8 cellular contexts compared by ENCODE assay signal in the genomic region with DNA sequence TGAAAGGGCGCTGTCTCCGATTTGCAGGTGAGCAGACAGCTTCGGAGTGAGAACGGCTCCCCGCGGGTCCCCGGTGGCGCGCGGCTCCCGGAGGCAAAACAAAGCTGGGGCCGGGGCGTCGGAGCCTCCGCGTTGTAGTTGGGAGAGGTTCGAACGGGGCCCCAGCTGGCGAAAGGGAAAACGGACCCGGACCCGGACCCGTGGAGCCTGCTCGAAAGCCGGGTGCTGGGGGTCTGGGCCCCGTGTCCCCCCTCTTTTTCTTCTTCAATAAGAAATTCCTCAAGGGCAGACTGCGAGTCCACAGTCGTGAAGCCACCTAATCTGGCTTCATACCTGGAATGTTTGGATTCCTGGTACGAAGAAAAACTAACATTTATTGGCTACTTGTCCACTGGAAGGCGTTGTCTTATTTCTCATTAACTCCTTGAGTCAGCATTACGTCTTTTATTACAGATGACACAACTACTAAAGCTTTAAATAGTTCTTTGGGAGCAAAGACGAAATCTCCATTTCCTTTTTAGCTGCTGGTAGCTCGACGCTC. TPM values are rescaled to one million over a fixed set of nuclear protein-coding genes. Genes with fewer than 3 reads are reported as not detected.
DNase-seq lines count a peak whose midpoint lies in the region; ATAC-seq, FAIRE-seq and TF ChIP-seq lines count a peak whose summit lies in the region.

No MANE protein-coding gene starts in this region.

- H3K4me1 Mint-ChIP-seq in immature natural killer cell: peaks cover 50 to 68% of the 10 kb centered on the region in 2 donors

- no peaks in the 10 kb centered on the region for H3K9me3 Mint-ChIP-seq in immature natural killer cell

- no peaks in the 10 kb centered on the region for H3K36me3 Mint-ChIP-seq in immature natural killer cell

- peaks cover 12 to 18% (median 12%) of the 10 kb centered on the region in 3 donors for H3K27me3 Mint-ChIP-seq in immature natural killer cell (ENCODE audit: low read depth in 3 of 3)

- POLR2A ChIA-PET in AG04450 (lab: Yijun Ruan, JAX): interaction anchor here (0.6 kb wide), 1 partner anchor 9 kb away, joined by 3 read pairs; no protein-coding TSS in a partner anchor
- POLR2A ChIA-PET in HEK293T (lab: Yijun Ruan, JAX): interaction anchor here (0.6 to 1.0 kb wide), 4 partner anchors 15 to 497 kb away, joined by 3 to 5 read pairs (median 3); a partner anchor contains a TSS

- peak overlapping the region; percentile 95 for H3K27ac ChIP-seq in AG04450 (ENCODE audit: low read depth, low read length)

- TF ChIP-seq CTCF in AG04450 (IDR thresholded peaks at IDR 0.05; ENCODE audit: low read depth, low read length): no peak
- TF ChIP-seq CTCF in bronchial epithelial cell (IDR thresholded peaks at IDR 0.05; ENCODE audit: insufficient read depth, low read length, severe bottlenecking): peak; percentile 5

- no peaks in the 10 kb centered on the region for H3K36me3 ChIP-seq in bronchial epithelial cell (ENCODE audit: control insufficient read depth, insufficient read depth, low read length)

- peaks cover 7% of the 10 kb centered on the region for H3K27me3 ChIP-seq in AG04450 (ENCODE audit: control insufficient read depth, insufficient read depth, low read length)
- no peaks in the 10 kb centered on the region for H3K27me3 ChIP-seq in bronchial epithelial cell (ENCODE audit: control insufficient read depth, insufficient read depth, low read length)

- in situ Hi-C loops in SK-MEL-5 (cut with HindIII; ENCODE audit: low pct_unique_long_range_greater_than_20kb, low sequenced_read_pairs): no loop called here

- ATAC-seq in GM21619 (IDR thresholded peaks at IDR 0.05; ENCODE audit: unreplicated experiment): no peak
- ATAC-seq in HG03135 (IDR thresholded peaks at IDR 0.05; ENCODE audit: unreplicated experiment): no peak

- DNase-seq in AG04450 (ENCODE audit: low read depth, low spot score) (no peak), HEK293T (ENCODE audit: extremely low spot score) (peak; percentile 31), SK-MEL-5 (ENCODE audit: low read depth, low spot score) (peak; percentile 20), bronchial epithelial cell (ENCODE audit: low read depth) (peak; percentile 84), immature natural killer cell (no peak), skeletal muscle cell (ENCODE audit: low read depth) (no peak)

- peaks cover 6% of the 10 kb centered on the region; the same call in 1 of the 2 replicates for H3K9me3 ChIP-seq in AG04450 (ENCODE audit: control insufficient read depth, insufficient read depth, low read length)

- peak overlapping the region; percentile 89 to 98 (median 95) for H3K4me3 Mint-ChIP-seq in immature natural killer cell

- CTCF ChIA-PET in AG04450 (lab: Charles Lee): interaction anchor here (1.0 to 3.8 kb wide), 5 partner anchors 14 to 379 kb away, joined by 3 to 22 read pairs (median 4); no protein-coding TSS in a partner anchor
- CTCF ChIA-PET in HEK293T (lab: Yijun Ruan, JAX): no interaction called here

- H3K27ac Mint-ChIP-seq in immature natural killer cell: peak overlapping the region; percentile 92 to 99 (median 96)

- peak overlapping the region; percentile 86 for H3K4me3 ChIP-seq in AG04450 (ENCODE audit: low read depth, low read length)
- H3K4me3 ChIP-seq in bronchial epithelial cell (ENCODE audit: low read depth, low read length): peak overlapping the region; percentile 92
- H3K4me3 ChIP-seq in skeletal muscle cell (ENCODE audit: low read depth, low read length): peak overlapping the region; percentile 93

- FAIRE-seq in bronchial epithelial cell (lab: Jason Lieb, UNC): no peak

TF ChIP-seq in HEK293T, 16 proteins besides CTCF, POLR2A, EP300 and RAD21:
- no peak for TF ChIP-seq LEF1 (IDR thresholded peaks at IDR 0.05; ENCODE audit: borderline replicate concordance)
- TF ChIP-seq BHLHE40 (IDR thresholded peaks at IDR 0.05; ENCODE audit: borderline replicate concordance): no peak
- TF ChIP-seq L3MBTL2 (conservative IDR thresholded peaks at IDR 0.05): no peak
- TF ChIP-seq CTBP1 (IDR thresholded peaks at IDR 0.05; ENCODE audit: borderline replicate concordance): no peak
- no peak for TF ChIP-seq SUZ12 (IDR thresholded peaks at IDR 0.05)
- no peak for TF ChIP-seq ZNF384 (IDR thresholded peaks at IDR 0.05)
- no peak for TF ChIP-seq HDGF (IDR thresholded peaks at IDR 0.05; ENCODE audit: borderline replicate concordance)
- TF ChIP-seq ARNT (IDR thresholded peaks at IDR 0.05): no peak
- TF ChIP-seq, protein P1, sequence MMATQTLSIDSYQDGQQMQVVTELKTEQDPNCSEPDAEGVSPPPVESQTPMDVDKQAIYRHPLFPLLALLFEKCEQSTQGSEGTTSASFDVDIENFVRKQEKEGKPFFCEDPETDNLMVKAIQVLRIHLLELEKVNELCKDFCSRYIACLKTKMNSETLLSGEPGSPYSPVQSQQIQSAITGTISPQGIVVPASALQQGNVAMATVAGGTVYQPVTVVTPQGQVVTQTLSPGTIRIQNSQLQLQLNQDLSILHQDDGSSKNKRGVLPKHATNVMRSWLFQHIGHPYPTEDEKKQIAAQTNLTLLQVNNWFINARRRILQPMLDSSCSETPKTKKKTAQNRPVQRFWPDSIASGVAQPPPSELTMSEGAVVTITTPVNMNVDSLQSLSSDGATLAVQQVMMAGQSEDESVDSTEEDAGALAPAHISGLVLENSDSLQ (IDR thresholded peaks at IDR 0.05): no peak
- no peak for TF ChIP-seq TARDBP (IDR thresholded peaks at IDR 0.05)
- TF ChIP-seq FOXK2 (IDR thresholded peaks at IDR 0.05): no peak
- TF ChIP-seq ELF4 (IDR thresholded peaks at IDR 0.05): no peak
- TF ChIP-seq FOXA1 (IDR thresholded peaks at IDR 0.05): no peak
- TF ChIP-seq SP1 (IDR thresholded peaks at IDR 0.05): no peak
- no peak for TF ChIP-seq FOXM1 (IDR thresholded peaks at IDR 0.05; ENCODE audit: borderline replicate concordance)
- TF ChIP-seq NFRKB (IDR thresholded peaks at IDR 0.05): no peak

RNA-seq across cellular contexts. Expression of a gene that starts 0.6 kb away (rescaled TPM):
- polyA plus RNA-seq in AG04450 (2011; rRNA removed): 52.1 and 72.5 TPM in 2 replicates
- polyA minus RNA-seq in AG04450 (2011; rRNA and poly(A)+ RNA removed): 13.9 and 18.4 TPM in 2 replicates
- 66.0 and 70.2 TPM in 2 replicates for total RNA-seq in SK-MEL-5 (2014; rRNA removed; shearing (Covaris generic))
- polyA plus RNA-seq in SK-MEL-5 (2015; cell fraction: cytosol; rRNA removed): 29.5 and 33.8 TPM in 2 replicates
- 34.2 and 59.7 TPM in 2 replicates for polyA plus RNA-seq in SK-MEL-5 (2015; cell fraction: nucleus; rRNA removed)
- total RNA-seq in bronchial epithelial cell: 30.5 and 48.9 TPM in 2 replicates
- polyA plus RNA-seq in immature natural killer cell: 10 to 100 TPM; 55.0 to 77.7 (median 67.1) TPM

RNA-seq across cellular contexts. Expression of a gene that starts 26.6 kb away (rescaled TPM):
- polyA plus RNA-seq in AG04450 (2011; rRNA removed) (89.0 and 104 TPM in 2 replicates), immature natural killer cell (100 to 1,000 TPM; 483 to 645 (median 583) TPM)
- 30.9 and 39.1 TPM in 2 replicates for polyA minus RNA-seq in AG04450 (2011; rRNA and poly(A)+ RNA removed)
- total RNA-seq in SK-MEL-5 (2014; rRNA removed; shearing (Covaris generic)): 284 and 304 TPM in 2 replicates
- polyA plus RNA-seq in SK-MEL-5 (2015; cell fraction: cytosol; rRNA removed): 160 and 186 TPM in 2 replicates
- polyA plus RNA-seq in SK-MEL-5 (2015; cell fraction: nucleus; rRNA removed): 123 and 161 TPM in 2 replicates
- 100 and 163 TPM in 2 replicates for total RNA-seq in bronchial epithelial cell

Comparison
In these comparisons a context has a peak if more than half of its experiments do, and no peak if none do; other contexts are left out.
1. DNase-seq: peak in HEK293T (single experiment), SK-MEL-5 (single experiment) and bronchial epithelial cell (single experiment); none in AG04450 (single experiment), immature natural killer cell (0 of 3) and skeletal muscle cell (single experiment).
2. Peak in every context shown above with its lines, with median percentiles within 50 percentile points of each other: H3K4me3 ChIP-seq.